ENCODE assay signal across 8 cellular contexts in genomic region chr12:7588703-7589329, GRCh38.
DNase-seq lines count a peak whose midpoint lies in the region; ATAC-seq and TF ChIP-seq lines count a peak whose summit lies in the region.

No MANE protein-coding gene starts in this region.

- DNase-seq in G401 (ENCODE audit: low spot score) (peak; percentile 21), T-helper 1 cell (peak in 3 of 5 donors; percentile 8 to 35 (median 18)), cardiac fibroblast (ENCODE audit: low read depth in 2 of 2) (peak; percentile 17 to 78), right lobe of liver (peak in 1 of 3 donors; percentile 68), tibial artery (peak in 1 of 2 donors; percentile 71), nephron progenitor cell (no peak)
- peak; percentile 60 for DNase-seq in Jurkat, Clone E6-1 (ENCODE audit: low read depth, low spot score)

- no peaks in the 10 kb centered on the region for H3K36me3 Mint-ChIP-seq in nephron progenitor cell (ENCODE audit: low read depth)

- H3K4me1 Mint-ChIP-seq in nephron progenitor cell, result no peaks in the 10 kb centered on the region

- H3K27me3 Mint-ChIP-seq in nephron progenitor cell (ENCODE audit: low read depth, poor library complexity), result peaks cover 26% of the 10 kb centered on the region

- H3K27ac ChIP-seq in right lobe of liver (no peak overlapping the region), tibial artery (no peak overlapping the region)

- H3K36me3 ChIP-seq in right lobe of liver (no peaks in the 10 kb centered on the region), tibial artery (no peaks in the 10 kb centered on the region)

- in situ Hi-C loops in G401 (cut with HindIII; ENCODE audit: low sequenced_read_pairs), result no loop called here

- no peak overlapping the region for H3K4me3 ChIP-seq in Jurkat, Clone E6-1 (ENCODE audit: low read length)
- H3K4me3 ChIP-seq in cardiac fibroblast (replicated peaks in 1 of 2; ENCODE audit: low read depth in 2 of 2, low read length in 2 of 2) (no peak overlapping the region), right lobe of liver (no peak overlapping the region), tibial artery (no peak overlapping the region)

- no peaks in the 10 kb centered on the region for H3K9me3 ChIP-seq in right lobe of liver
- no peaks in the 10 kb centered on the region for H3K9me3 ChIP-seq in tibial artery

- ATAC-seq in right lobe of liver (peak; percentile 88 to 96 (median 94)), GM19455 (IDR thresholded peaks at IDR 0.05; ENCODE audit: unreplicated experiment) (no peak)

- peaks cover 29% of the 10 kb centered on the region for H3K9me3 Mint-ChIP-seq in nephron progenitor cell

- H3K4me3 Mint-ChIP-seq in nephron progenitor cell, result no peak overlapping the region

- TF ChIP-seq POLR2A in right lobe of liver (IDR thresholded peaks at IDR 0.05), result no peak

- H3K27ac Mint-ChIP-seq in nephron progenitor cell, result no peak overlapping the region

- H3K4me1 ChIP-seq in right lobe of liver (no peaks in the 10 kb centered on the region), tibial artery (no peaks in the 10 kb centered on the region)

- peak; percentile 68 for TF ChIP-seq CTCF in cardiac fibroblast (IDR thresholded peaks at IDR 0.05; ENCODE audit: low read depth, low read length)
- TF ChIP-seq CTCF in right lobe of liver (IDR thresholded peaks at IDR 0.05), result peak; percentile 66 to 80 (median 76)
- TF ChIP-seq CTCF in tibial artery (IDR thresholded peaks at IDR 0.05), result peak; percentile 29 to 33
- no peak for TF ChIP-seq CTCF in nephron progenitor cell (IDR thresholded peaks at IDR 0.05)

- 10% methylated on average over 4 of the region's 4 CpGs for WGBS in right lobe of liver (ENCODE audit: insufficient coverage, low coverage, low lambda C conversion rate, missing lambda C conversion rate)

- intact Hi-C loops in right lobe of liver (cut with DNase I) (no loop called here), tibial artery (cut with DNase I; ENCODE audit: low total_unique reads) (no loop called here)

- no peaks in the 10 kb centered on the region for H3K27me3 ChIP-seq in right lobe of liver
- no peaks in the 10 kb centered on the region for H3K27me3 ChIP-seq in tibial artery
